In genomic region chr14:75986439-75986765, GRCh38 we compare ENCODE assay signal across 8 cellular contexts. TPM values are rescaled to one million over a fixed set of nuclear protein-coding genes. Genes with fewer than 3 reads are reported as not detected.
DNase-seq lines count a peak whose midpoint lies in the region; ATAC-seq and TF ChIP-seq lines count a peak whose summit lies in the region.

No MANE protein-coding gene starts in this region.

- peak overlapping the region; percentile 78 to 95 (median 80) for H3K27ac ChIP-seq in right lobe of liver
- no peak overlapping the region for H3K27ac ChIP-seq in thymus (ENCODE audit: low read depth)

- TF ChIP-seq CTCF in astrocyte of the cerebellum (IDR thresholded peaks at IDR 0.05; ENCODE audit: low read depth, low read length, missing control alignments) = no peak
- TF ChIP-seq CTCF in right lobe of liver (IDR thresholded peaks at IDR 0.05) = no peak

- ATAC-seq in right lobe of liver = no peak

- H3K27me3 ChIP-seq in right lobe of liver = no peaks in the 10 kb centered on the region
- H3K27me3 ChIP-seq in thymus (ENCODE audit: control insufficient read depth, insufficient read depth) = peaks cover 2% of the 10 kb centered on the region

- in situ Hi-C loops in astrocyte of the cerebellum (cut with HindIII; ENCODE audit: low sequenced_read_pairs) = no loop called here

- H3K36me3 ChIP-seq in right lobe of liver (peaks cover 0 to 1% (median 0%) of the 10 kb centered on the region in 4 donors), thymus (ENCODE audit: control insufficient read depth, insufficient read depth) (no peaks in the 10 kb centered on the region)

- H3K27me3 Mint-ChIP-seq in activated T-cell treated with anti-CD3 and anti-CD28 coated beads, Interleukin-2, amount 50 U/mL, for 24 hours = no peaks in the 10 kb centered on the region

- intact Hi-C loops in right lobe of liver (cut with DNase I) = loop anchor here in 1 of 2 donors (10.0 kb wide), 1 partner anchor 82 kb away; no protein-coding TSS in a partner anchor

- peak overlapping the region; percentile 87 for H3K4me3 Mint-ChIP-seq in activated T-cell treated with anti-CD3 and anti-CD28 coated beads, Interleukin-2, amount 50 U/mL, for 24 hours

- DNase-seq in activated T-cell treated with anti-CD3 and anti-CD28 coated beads, Interleukin-2, amount 50 U/mL, for 24 hours = no peak
- DNase-seq in activated T-cell treated with anti-CD3 and anti-CD28 coated beads for 4 hours (no peak), astrocyte of the cerebellum (ENCODE audit: low read depth) (no peak), right lobe of liver (no peak), midbrain (lab: John Stamatoyannopoulos, UW) (no peak), NCI-H82 treated with DMSO at 0.1 percent for 48 hours (lab: John Stamatoyannopoulos, UW; ENCODE audit: unreplicated experiment) (no peak), NCI-H1417 (lab: John Stamatoyannopoulos, UW) (no peak)

- H3K9me3 ChIP-seq in right lobe of liver (no peaks in the 10 kb centered on the region), thymus (ENCODE audit: control insufficient read depth) (no peaks in the 10 kb centered on the region)

- H3K4me1 ChIP-seq in right lobe of liver (peaks cover 0 to 37% (median 17%) of the 10 kb centered on the region in 4 donors), thymus (ENCODE audit: control insufficient read depth, insufficient read depth, low read length) (peaks cover 5% of the 10 kb centered on the region)

- H3K36me3 Mint-ChIP-seq in activated T-cell treated with anti-CD3 and anti-CD28 coated beads, Interleukin-2, amount 50 U/mL, for 24 hours (ENCODE audit: low read depth) = peaks cover 21% of the 10 kb centered on the region

- 16% methylated on average over 6 of the region's 6 CpGs for WGBS in right lobe of liver (ENCODE audit: insufficient coverage, low coverage, low lambda C conversion rate, missing lambda C conversion rate)
- WGBS in thymus = 69% methylated on average over 6 of the region's 6 CpGs

- TF ChIP-seq POLR2A in right lobe of liver (IDR thresholded peaks at IDR 0.05) = no peak

- H3K9me3 Mint-ChIP-seq in activated T-cell treated with anti-CD3 and anti-CD28 coated beads, Interleukin-2, amount 50 U/mL, for 24 hours = no peaks in the 10 kb centered on the region

- peak overlapping the region; percentile 87 for H3K27ac Mint-ChIP-seq in activated T-cell treated with anti-CD3 and anti-CD28 coated beads, Interleukin-2, amount 50 U/mL, for 24 hours

- peaks cover 24% of the 10 kb centered on the region for H3K4me1 Mint-ChIP-seq in activated T-cell treated with anti-CD3 and anti-CD28 coated beads, Interleukin-2, amount 50 U/mL, for 24 hours (ENCODE audit: low read depth)

- H3K4me3 ChIP-seq in astrocyte of the cerebellum (ENCODE audit: low read depth, low read length) (peak overlapping the region; percentile 59), right lobe of liver (peak overlapping the region; percentile 83 to 93 (median 88)), thymus (ENCODE audit: low read length) (peak overlapping the region; percentile 55)

RNA-seq across cellular contexts. Expression of gene IFT43, which starts 0.8 kb away (rescaled TPM):
- total RNA-seq in right lobe of liver = 10 to 100 TPM; 13.8 to 36.6 (median 20.7) TPM
- polyA plus RNA-seq in thymus = 47.2 TPM

RNA-seq across cellular contexts. Expression of gene TGFB3, which starts 4.6 kb away (rescaled TPM):
- total RNA-seq in right lobe of liver = 10 to 100 TPM in 2 of 6 experiments, 1 to 10 TPM in 4; 4.3 to 60.1 (median 6.5) TPM
- polyA plus RNA-seq in thymus = 21.0 TPM
